ENCODE assay signal across 23 cellular contexts in genomic region chr5:74372502-74373445, GRCh38.
"Had no signal": no experiment of that assay in that cellular context is flagged by ENCODE, and none has a peak within 500 bp of the region (broad histone marks: within the 10 kb centered on the region; RNA-seq: fewer than 3 reads in every experiment).

No MANE protein-coding gene starts in this region.

- H3K4me3 Mint-ChIP-seq: activated CD4-positive, alpha-beta memory T cell treated with anti-CD3 and anti-CD28 coated beads, Interleukin-2, amount 10 ng/mL, durations not matched to agents 7 days and 5 days; activated CD4-positive, alpha-beta T cell treated with anti-CD3 and anti-CD28 coated beads, Interleukin-2, amount 10 ng/mL, durations not matched to agents 24 days and 14 days; activated naive CD4-positive, alpha-beta T cell treated with anti-CD3 and anti-CD28 coated beads for 36 hours; activated naive CD8-positive, alpha-beta T cell treated with anti-CD3 and anti-CD28 coated beads, Interleukin-2, amount 10 ng/mL, durations not matched to agents 7 days and 5 days; activated T-cell treated with anti-CD3 and anti-CD28 coated beads, Interleukin-2, amount 50 U/mL, for 72 hours; dendritic cell treated with granulocyte-macrophage colony-stimulating factor and Interleukin-4, amounts not matched to agents 40 ng/mL and 50 ng/mL, for 4 days; memory B cell; nephron progenitor cell; stimulated activated naive B cell treated with anti-CD40 and anti-IgM and Interleukin-4, amounts not matched to agents 10 μg/mL and 1 μg/mL and 100 μg/mL, for 72 hours; T-helper 17 cell; type B pancreatic cell had no signal

- H3K4me1 Mint-ChIP-seq: activated CD4-positive, alpha-beta memory T cell treated with anti-CD3 and anti-CD28 coated beads, Interleukin-2, amount 10 ng/mL, durations not matched to agents 7 days and 5 days; activated CD4-positive, alpha-beta T cell treated with anti-CD3 and anti-CD28 coated beads, Interleukin-2, amount 10 ng/mL, durations not matched to agents 24 days and 14 days; activated naive CD8-positive, alpha-beta T cell treated with anti-CD3 and anti-CD28 coated beads, Interleukin-2, amount 10 ng/mL, durations not matched to agents 7 days and 5 days; memory B cell; T-helper 17 cell had no signal

- H3K9me3 ChIP-seq: pancreas, right lobe of liver had no signal

- ATAC-seq: activated CD4-positive, CD25-positive, alpha-beta regulatory T cell treated with anti-CD3 and anti-CD28 coated beads, Interleukin-2, amount 50 U/mL, for 24 hours; activated T-cell treated with anti-CD3 and anti-CD28 coated beads, Interleukin-2, amount 50 U/mL, for 72 hours; heart left ventricle; pancreas; right lobe of liver; stimulated activated naive B cell treated with anti-CD40 and anti-IgM and Interleukin-4, amounts not matched to agents 10 μg/mL and 1 μg/mL and 100 μg/mL, for 72 hours; T-helper 17 cell had no signal

- H3K4me1 ChIP-seq: pancreas, right lobe of liver had no signal

- FAIRE-seq: islet of Langerhans, pancreas had no signal

- H3K27me3 ChIP-seq: heart left ventricle, pancreas, right lobe of liver had no signal

- H3K27ac Mint-ChIP-seq: activated CD4-positive, alpha-beta memory T cell treated with anti-CD3 and anti-CD28 coated beads, Interleukin-2, amount 10 ng/mL, durations not matched to agents 7 days and 5 days; activated CD4-positive, alpha-beta T cell treated with anti-CD3 and anti-CD28 coated beads, Interleukin-2, amount 10 ng/mL, durations not matched to agents 24 days and 14 days; activated naive CD4-positive, alpha-beta T cell treated with anti-CD3 and anti-CD28 coated beads for 36 hours; activated naive CD8-positive, alpha-beta T cell treated with anti-CD3 and anti-CD28 coated beads, Interleukin-2, amount 10 ng/mL, durations not matched to agents 7 days and 5 days; activated T-cell treated with anti-CD3 and anti-CD28 coated beads, Interleukin-2, amount 50 U/mL, for 72 hours; dendritic cell treated with granulocyte-macrophage colony-stimulating factor and Interleukin-4, amounts not matched to agents 40 ng/mL and 50 ng/mL, for 4 days; memory B cell; nephron progenitor cell; stimulated activated naive B cell treated with anti-CD40 and anti-IgM and Interleukin-4, amounts not matched to agents 10 μg/mL and 1 μg/mL and 100 μg/mL, for 72 hours; T-helper 17 cell; type B pancreatic cell had no signal

- DNase-seq: activated CD4-positive, alpha-beta memory T cell treated with anti-CD3 and anti-CD28 coated beads, Interleukin-2, amount 10 ng/mL, durations not matched to agents 7 days and 5 days; activated CD4-positive, alpha-beta T cell treated with anti-CD3 and anti-CD28 coated beads, Interleukin-2, amount 10 ng/mL, durations not matched to agents 24 days and 14 days; activated effector memory CD4-positive, alpha-beta T cell treated with Interleukin-2 at 50 U/mL for 16 hours; activated naive CD4-positive, alpha-beta T cell treated with anti-CD3 and anti-CD28 coated beads for 36 hours; activated naive CD8-positive, alpha-beta T cell treated with anti-CD3 and anti-CD28 coated beads, Interleukin-2, amount 10 ng/mL, durations not matched to agents 7 days and 5 days; activated T-cell treated with anti-CD3 and anti-CD28 coated beads, Interleukin-2, amount 50 U/mL, for 72 hours; amniotic stem cell; cerebellar nuclear complex; effector CD8-positive, alpha-beta T cell; heart left ventricle; nephron progenitor cell; pancreas; right lobe of liver; stimulated activated CD4-positive, alpha-beta T cell treated with anti-CD3 and anti-CD28 coated beads, Interleukin-2, amount 100 ng/mL, for 48 hours; stimulated activated CD8-positive, alpha-beta memory T cell treated with anti-CD3 and anti-CD28 coated beads, Interleukin-4, amount 100 ng/mL, for 48 hours; stimulated activated naive B cell treated with anti-CD40 and anti-IgM and Interleukin-4, amounts not matched to agents 10 μg/mL and 1 μg/mL and 100 μg/mL, for 72 hours; SW 1271; T-helper 17 cell had no signal

- H3K4me3 ChIP-seq: heart left ventricle, pancreas, right lobe of liver had no signal

- H3K9me3 Mint-ChIP-seq: activated CD4-positive, alpha-beta memory T cell treated with anti-CD3 and anti-CD28 coated beads, Interleukin-2, amount 10 ng/mL, durations not matched to agents 7 days and 5 days; activated CD4-positive, alpha-beta T cell treated with anti-CD3 and anti-CD28 coated beads, Interleukin-2, amount 10 ng/mL, durations not matched to agents 24 days and 14 days; activated naive CD4-positive, alpha-beta T cell treated with anti-CD3 and anti-CD28 coated beads for 36 hours; activated naive CD8-positive, alpha-beta T cell treated with anti-CD3 and anti-CD28 coated beads, Interleukin-2, amount 10 ng/mL, durations not matched to agents 7 days and 5 days; activated T-cell treated with anti-CD3 and anti-CD28 coated beads, Interleukin-2, amount 50 U/mL, for 72 hours; dendritic cell treated with granulocyte-macrophage colony-stimulating factor and Interleukin-4, amounts not matched to agents 40 ng/mL and 50 ng/mL, for 4 days; memory B cell; nephron progenitor cell; type B pancreatic cell had no signal

- H3K36me3 Mint-ChIP-seq: activated naive CD8-positive, alpha-beta T cell treated with anti-CD3 and anti-CD28 coated beads, Interleukin-2, amount 10 ng/mL, durations not matched to agents 7 days and 5 days; memory B cell; type B pancreatic cell had no signal

- H3K27ac ChIP-seq: heart left ventricle, pancreas, right lobe of liver had no signal

- H3K27me3 Mint-ChIP-seq: type B pancreatic cell had no signal

- H3K36me3 ChIP-seq: heart left ventricle, pancreas, right lobe of liver had no signal
